26 cellular contexts compared by ENCODE assay signal in genomic region chr18:62509779-62510178, GRCh38.
"Had no signal": no experiment of that assay in that cellular context is flagged by ENCODE, and none has a peak within 500 bp of the region (broad histone marks: within the 10 kb centered on the region; RNA-seq: fewer than 3 reads in every experiment).

No MANE protein-coding gene starts in this region.

- H3K27ac ChIP-seq: brain microvascular endothelial cell, coronary artery, dorsolateral prefrontal cortex had no signal

- ATAC-seq: activated naive CD4-positive, alpha-beta T cell treated with anti-CD3 and anti-CD28 coated beads, Interleukin-2, amount 50 U/mL, for 72 hours; activated T-cell treated with anti-CD3 and anti-CD28 coated beads, Interleukin-2, amount 50 U/mL, for 72 hours; esophagus mucosa had no signal

- H3K4me3 ChIP-seq: coronary artery, dorsolateral prefrontal cortex had no signal

- H3K36me3 ChIP-seq: brain microvascular endothelial cell had no signal

- DNase-seq: activated CD4-positive, alpha-beta memory T cell treated with anti-CD3 and anti-CD28 coated beads, Interleukin-2, amount 10 ng/mL, durations not matched to agents 7 days and 5 days; activated CD4-positive, alpha-beta T cell treated with anti-CD3 and anti-CD28 coated beads for 1 hour; activated CD4-positive, alpha-beta T cell treated with anti-CD3 and anti-CD28 coated beads for 4 hours; activated CD4-positive, alpha-beta T cell treated with anti-CD3 and anti-CD28 coated beads, Interleukin-2, amount 10 ng/mL, durations not matched to agents 7 days and 5 days; activated CD4-positive, alpha-beta T cell treated with anti-CD3 and anti-CD28 coated beads, Interleukin-2, amount 50 U/mL, for 4 hours; activated CD8-positive, alpha-beta memory T cell treated with anti-CD3 and anti-CD28 coated beads, Interleukin-2, amount 50 U/mL, for 48 hours; activated gamma-delta T cell; activated naive CD4-positive, alpha-beta T cell; activated naive CD4-positive, alpha-beta T cell treated with anti-CD3 and anti-CD28 coated beads, Interleukin-2, amount 10 ng/mL, durations not matched to agents 7 days and 5 days; activated T-cell treated with anti-CD3 and anti-CD28 coated beads for 4 hours; activated T-cell treated with anti-CD3 and anti-CD28 coated beads, Interleukin-2, amount 50 U/mL, for 24 hours; activated T-cell treated with anti-CD3 and anti-CD28 coated beads, Interleukin-2, amount 50 U/mL, for 72 hours; amniotic stem cell; anterior cingulate cortex; brain microvascular endothelial cell; dorsolateral prefrontal cortex; effector memory CD4-positive, alpha-beta T cell; endodermal cell; foreskin fibroblast; T-helper 2 cell had no signal

- H3K27me3 ChIP-seq: brain microvascular endothelial cell, dorsolateral prefrontal cortex had no signal

- FAIRE-seq: astrocyte, bronchial epithelial cell, frontal cortex had no signal
